In genomic region chr15:63107895-63108546, GRCh38 we compare ENCODE assay signal across 12 cellular contexts. TPM values are rescaled to one million over a fixed set of nuclear protein-coding genes. Genes with fewer than 3 reads are reported as not detected.
A peak's percentile ranks its signal among the peaks of the same experiment; 100 is the strongest.
DNase-seq lines count a peak whose midpoint lies in the region; ATAC-seq and TF ChIP-seq lines count a peak whose summit lies in the region.
"Had no signal": no experiment of that assay in that cellular context is flagged by ENCODE, and none has a peak within 500 bp of the region (broad histone marks: within the 10 kb centered on the region; RNA-seq: fewer than 3 reads in every experiment).

No MANE protein-coding gene starts in this region.

- DNase-seq in ACHN (peak; percentile 99), LoVo (ENCODE audit: low spot score) (peak; percentile 87), chondrocyte (ENCODE audit: low spot score) (no peak), mesenchymal stem cell (peak; percentile 99), NCI-H1048 (lab: John Stamatoyannopoulos, UW) (no peak), superior temporal gyrus (ENCODE audit: extremely low spot score) (no peak), RPMI8226 (no peak)
- DNase-seq: CD4-positive, CD25-positive, alpha-beta regulatory T cell; NCI-H1092 had no signal

- H2AK5ac ChIP-seq in mesenchymal stem cell (ENCODE audit: low read length, severe bottlenecking): no peak overlapping the region

- no peaks in the 10 kb centered on the region for H3K79me1 ChIP-seq in mesenchymal stem cell (replicated peaks; ENCODE audit: low read length, poor library complexity, severe bottlenecking)

- no peak overlapping the region for H3K14ac ChIP-seq in mesenchymal stem cell (ENCODE audit: low read length in 2 of 2)

- H3K27ac ChIP-seq in mesenchymal stem cell (ENCODE audit: low read length, poor library complexity, severe bottlenecking): peak overlapping the region; percentile 82
- H3K27ac ChIP-seq: foreskin keratinocyte, SK-N-MC had no signal

- peak overlapping the region; percentile 41 for H3K9ac ChIP-seq in mesenchymal stem cell (ENCODE audit: low read length)

- H4K8ac ChIP-seq in mesenchymal stem cell (ENCODE audit: low read length): no peak overlapping the region

- peak overlapping the region; percentile 98 for H3K27ac Mint-ChIP-seq in chondrocyte (ENCODE audit: unreplicated experiment)

- no peak overlapping the region for H3K4me2 ChIP-seq in mesenchymal stem cell (ENCODE audit: low read length, poor library complexity, severe bottlenecking)

- no peak overlapping the region for H4K91ac ChIP-seq in mesenchymal stem cell (ENCODE audit: low read length)

- peaks cover 39% of the 10 kb centered on the region for H3K4me1 Mint-ChIP-seq in chondrocyte (ENCODE audit: low read depth)
- H3K4me1 Mint-ChIP-seq: CD4-positive, CD25-positive, alpha-beta regulatory T cell had no signal

- H3K4me3 Mint-ChIP-seq in chondrocyte (ENCODE audit: unreplicated experiment): peak overlapping the region; percentile 19
- H3K4me3 Mint-ChIP-seq: CD4-positive, CD25-positive, alpha-beta regulatory T cell had no signal

- no peak for TF ChIP-seq CTCF in chondrocyte (IDR thresholded peaks at IDR 0.05)

- no peak for ATAC-seq in HG02885 (IDR thresholded peaks at IDR 0.05; ENCODE audit: poor library complexity, unreplicated experiment)
- ATAC-seq: foreskin keratinocyte had no signal

- no peak overlapping the region for H2AFZ ChIP-seq in mesenchymal stem cell (ENCODE audit: low read depth, low read length)

- in situ Hi-C loops in ACHN (cut with HindIII; ENCODE audit: low pct_ligation_motif_present, low pct_unique_long_range_greater_than_20kb, low sequenced_read_pairs): no loop called here

- no peak overlapping the region for H2BK5ac ChIP-seq in mesenchymal stem cell (ENCODE audit: low read depth, low read length, poor library complexity, severe bottlenecking)

- no peaks in the 10 kb centered on the region for H3K36me3 Mint-ChIP-seq in chondrocyte (ENCODE audit: low read depth)
- H3K36me3 Mint-ChIP-seq: CD4-positive, CD25-positive, alpha-beta regulatory T cell had no signal

- H3K4ac ChIP-seq in mesenchymal stem cell (ENCODE audit: low read depth in 1 of 2, low read length in 2 of 2): no peak overlapping the region

- no peak overlapping the region for H2BK12ac ChIP-seq in mesenchymal stem cell (ENCODE audit: low read length in 2 of 2)

- H3K36me3 ChIP-seq in mesenchymal stem cell (ENCODE audit: control insufficient read depth in 1 of 2, insufficient read depth in 2 of 2, low read depth in 1 of 2, low read length in 2 of 2): no peaks in the 10 kb centered on the region

- H3K27me3 ChIP-seq in mesenchymal stem cell (ENCODE audit: control insufficient read depth in 1 of 2, insufficient read depth in 1 of 2, low read length in 2 of 2): no peaks in the 10 kb centered on the region
- H3K27me3 ChIP-seq: foreskin keratinocyte had no signal

- no peak overlapping the region for H2BK120ac ChIP-seq in mesenchymal stem cell (ENCODE audit: low read depth, low read length)

- H2BK15ac ChIP-seq in mesenchymal stem cell (ENCODE audit: low read depth, poor library complexity, severe bottlenecking): no peak overlapping the region

- WGBS in mesenchymal stem cell: 14% methylated on average over 9 of the region's 9 CpGs

- no peak overlapping the region for H3K18ac ChIP-seq in mesenchymal stem cell (ENCODE audit: low read depth in 1 of 2, low read length in 2 of 2)

- H3K23ac ChIP-seq in mesenchymal stem cell (ENCODE audit: low read length in 2 of 2): no peak overlapping the region

- H3K4me3 ChIP-seq in mesenchymal stem cell (ENCODE audit: insufficient read depth in 1 of 2, low read depth in 1 of 2, low read length in 2 of 2): no peak overlapping the region
- H3K4me3 ChIP-seq: SK-N-MC had no signal

- H3K4me1 ChIP-seq in mesenchymal stem cell (ENCODE audit: control insufficient read depth, insufficient read depth, low read depth, low read length): peaks cover 8% of the 10 kb centered on the region
- H3K4me1 ChIP-seq: foreskin keratinocyte had no signal

- no peaks in the 10 kb centered on the region for H3K9me3 ChIP-seq in mesenchymal stem cell (ENCODE audit: control insufficient read depth, low read length)

- peaks cover 4% of the 10 kb centered on the region for H3K9me3 Mint-ChIP-seq in chondrocyte (ENCODE audit: low read depth)

- H3K27me3 Mint-ChIP-seq in chondrocyte (ENCODE audit: low read depth): no peaks in the 10 kb centered on the region

RNA-seq across cellular contexts. Expression of gene LACTB, which starts 13.6 kb away (rescaled TPM):
- total RNA-seq in chondrocyte: 19.4 to 22.4 TPM (median 20.7 TPM) in 3 replicates
- polyA plus RNA-seq in mesenchymal stem cell (2013, experiment 1 of 2): 26.3 TPM
- 26.2 TPM for polyA plus RNA-seq in mesenchymal stem cell (2013, experiment 2 of 2)

RNA-seq across cellular contexts. Expression of gene RPS27L, which starts 49.3 kb away (rescaled TPM):
- total RNA-seq in chondrocyte: 211 to 242 TPM (median 221 TPM) in 3 replicates
- 252 TPM for polyA plus RNA-seq in mesenchymal stem cell (2013, experiment 1 of 2)
- 272 TPM for polyA plus RNA-seq in mesenchymal stem cell (2013, experiment 2 of 2)

Comparison
In these comparisons a context has a peak if more than half of its experiments do, and no peak if none do; other contexts are left out.
1. DNase-seq: peak in ACHN (single experiment), LoVo (single experiment) and mesenchymal stem cell (single experiment); none in chondrocyte (single experiment), NCI-H1048 (single experiment), superior temporal gyrus (single experiment) and RPMI8226 (single experiment).